ENCODE assay signal across 10 cellular contexts in the genomic region with DNA sequence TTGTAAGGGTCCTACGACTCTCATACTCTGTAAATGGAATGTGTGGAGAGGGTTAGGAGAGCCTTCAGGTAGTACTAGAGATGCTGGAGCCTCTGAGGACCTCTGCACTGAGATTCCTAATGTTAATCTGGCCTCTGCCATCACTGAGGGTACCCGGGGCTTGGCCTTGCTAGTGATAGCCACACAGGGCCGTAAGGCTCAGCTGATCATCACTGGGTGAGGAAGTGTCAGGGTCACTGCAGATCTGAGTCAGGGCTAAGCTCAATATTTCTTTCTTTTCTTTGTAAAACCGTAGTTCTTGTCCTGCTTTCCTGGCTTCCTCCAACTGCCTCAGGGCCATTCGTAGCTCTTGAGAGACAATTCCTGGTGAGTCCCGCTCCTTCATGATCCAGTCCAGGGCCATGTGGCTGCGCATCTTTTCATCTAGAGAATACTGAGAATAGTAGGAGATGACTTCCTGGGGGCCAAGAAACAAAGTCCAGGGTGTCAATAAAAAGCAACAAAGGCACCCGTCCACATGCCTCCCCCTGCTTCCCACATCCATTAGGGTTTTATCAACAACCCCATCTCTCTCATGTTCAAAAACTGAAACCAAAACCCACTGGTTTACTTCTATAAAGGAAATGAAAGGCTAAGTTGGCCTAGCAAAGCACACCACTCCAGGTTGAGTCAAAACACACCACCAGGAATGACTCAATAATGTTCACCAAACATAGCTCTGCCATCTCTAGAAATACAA. TPM values are rescaled to one million over a fixed set of nuclear protein-coding genes. Genes with fewer than 3 reads are reported as not detected.
DNase-seq lines count a peak whose midpoint lies in the region; ATAC-seq and TF ChIP-seq lines count a peak whose summit lies in the region.
"Had no signal": no experiment of that assay in that cellular context is flagged by ENCODE, and none has a peak within 500 bp of the region (broad histone marks: within the 10 kb centered on the region; RNA-seq: fewer than 3 reads in every experiment).

No MANE protein-coding gene starts in this region.

- H3K4me1 ChIP-seq in right lobe of liver: no peaks in the 10 kb centered on the region
- H3K4me1 ChIP-seq: esophagus squamous epithelium had no signal

- TF ChIP-seq CTCF in right lobe of liver (IDR thresholded peaks at IDR 0.05): no peak

- ATAC-seq in GM18867 (IDR thresholded peaks at IDR 0.05; ENCODE audit: unreplicated experiment) (peak; percentile 98), GM21526 (IDR thresholded peaks at IDR 0.05; ENCODE audit: low FRiP score, unreplicated experiment) (peak; percentile 98), HG03432 (IDR thresholded peaks at IDR 0.05; ENCODE audit: unreplicated experiment) (peak; percentile 100), right lobe of liver (no peak)

- no peaks in the 10 kb centered on the region for H3K9me3 ChIP-seq in right lobe of liver
- H3K9me3 ChIP-seq: esophagus squamous epithelium had no signal

- no peaks in the 10 kb centered on the region for H3K27me3 ChIP-seq in right lobe of liver

- no peaks in the 10 kb centered on the region for H3K36me3 ChIP-seq in right lobe of liver
- H3K36me3 ChIP-seq: esophagus squamous epithelium had no signal

- intact Hi-C loops in right lobe of liver (cut with DNase I): no loop called here

- WGBS in right lobe of liver (ENCODE audit: insufficient coverage, low coverage, low lambda C conversion rate, missing lambda C conversion rate): 80% methylated on average over 7 of the region's 8 CpGs

- TF ChIP-seq POLR2A in right lobe of liver (IDR thresholded peaks at IDR 0.05): no peak

- DNase-seq in astrocyte of the hippocampus (ENCODE audit: low read depth, low spot score): peak; percentile 16
- no peak for DNase-seq in ureter (ENCODE audit: low spot score)
- DNase-seq in right lobe of liver: no peak
- DNase-seq in UCSD-AML1 (lab: John Stamatoyannopoulos, UW; ENCODE audit: unreplicated experiment): no peak
- DNase-seq in RKO (ENCODE audit: low spot score): no peak
- DNase-seq: esophagus squamous epithelium, NCI-H2171 had no signal

- no peak overlapping the region for H3K27ac ChIP-seq in right lobe of liver
- H3K27ac ChIP-seq: esophagus squamous epithelium had no signal

- H3K4me3 ChIP-seq in right lobe of liver: no peak overlapping the region
- H3K4me3 ChIP-seq: esophagus squamous epithelium had no signal

RNA-seq across cellular contexts. Expression of gene LIX1, which starts 47.7 kb away (rescaled TPM):
- total RNA-seq in ureter (not detected), right lobe of liver (not detected)
- total RNA-seq: esophagus squamous epithelium had no signal

Comparison
In these comparisons a context has a peak if more than half of its experiments do, and no peak if none do; other contexts are left out.
1. ATAC-seq: peak in GM18867 (single experiment), GM21526 (single experiment) and HG03432 (single experiment); none in right lobe of liver (0 of 4).